ENCODE assay signal across 11 cellular contexts in genomic region chr21:32561476-32561875, GRCh38. TPM values are rescaled to one million over a fixed set of nuclear protein-coding genes. Genes with fewer than 3 reads are reported as not detected.
A peak's percentile ranks its signal among the peaks of the same experiment; 100 is the strongest.
DNase-seq lines count a peak whose midpoint lies in the region; ATAC-seq and TF ChIP-seq lines count a peak whose summit lies in the region.
"Not testable (repeated sequence)": the region's sequence is repeated elsewhere in the genome, so short reads cannot be mapped to it uniquely, and the experiment has no call there.
"Had no signal": no experiment of that assay in that cellular context is flagged by ENCODE, and none has a peak within 500 bp of the region (broad histone marks: within the 10 kb centered on the region; RNA-seq: fewer than 3 reads in every experiment).

No MANE protein-coding gene starts in this region.

- ATAC-seq in GM23338 (peak; percentile 73), WTC11 (peak; percentile 27)
- ATAC-seq in thoracic aorta (ENCODE audit: insufficient number of reproducible peaks, low FRiP score, low read depth): not testable (repeated sequence)

- peak overlapping the region; percentile 33 for H3K4me2 ChIP-seq in GM23338

- H3K27ac ChIP-seq in GM23338 (ENCODE audit: low read depth): peak overlapping the region; percentile 86
- H3K27ac ChIP-seq in HUES6 (ENCODE audit: low read depth, low read length): peak overlapping the region; percentile 86
- H3K27ac ChIP-seq in ascending aorta: peak overlapping the region; percentile 37 to 70
- H3K27ac ChIP-seq in endodermal cell (ENCODE audit: low read depth, low read length): not testable (repeated sequence)
- H3K27ac ChIP-seq in iPS-20b (ENCODE audit: low read length): peak overlapping the region; percentile 92
- H3K27ac ChIP-seq in thoracic aorta: peak overlapping the region; percentile 62 to 82
- peak overlapping the region; percentile 53 for H3K27ac ChIP-seq in vagina

- H3K36me3 Mint-ChIP-seq in GM23338 (ENCODE audit: low read depth) (peaks cover 24% of the 10 kb centered on the region), WTC11 (peaks cover 25% of the 10 kb centered on the region)
- H3K36me3 Mint-ChIP-seq in endodermal cell (ENCODE audit: low read depth): not testable (repeated sequence)

- peak overlapping the region; percentile 16 for H3K4me3 ChIP-seq in GM23338
- peak overlapping the region; percentile 27 for H3K4me3 ChIP-seq in HUES6 (ENCODE audit: low read depth, low read length)
- H3K4me3 ChIP-seq in ascending aorta; endodermal cell (ENCODE audit: low read length); thoracic aorta; vagina: not testable (repeated sequence)
- H3K4me3 ChIP-seq in iPS-20b (ENCODE audit: low read length): peak overlapping the region; percentile 45; the same call in 1 of the 2 replicates

- H3K27ac Mint-ChIP-seq in GM23338: peak overlapping the region; percentile 86
- H3K27ac Mint-ChIP-seq in WTC11: peak overlapping the region; percentile 94
- peak overlapping the region; percentile 53 for H3K27ac Mint-ChIP-seq in endodermal cell

- H4K20me1 ChIP-seq in GM23338 (replicated peaks; ENCODE audit: insufficient read depth): not testable (repeated sequence)

- intact Hi-C loops in ascending aorta (cut with DNase I); vagina (cut with DNase I): not testable (repeated sequence)

- H3K79me2 ChIP-seq in GM23338 (replicated peaks; ENCODE audit: insufficient read depth): not testable (repeated sequence)

- H3K9me2 ChIP-seq in GM23338 (ENCODE audit: insufficient read depth): not testable (repeated sequence)

- H3K4me3 Mint-ChIP-seq in GM23338: peak overlapping the region; percentile 44
- peak overlapping the region; percentile 14 for H3K4me3 Mint-ChIP-seq in WTC11
- H3K4me3 Mint-ChIP-seq in endodermal cell: not testable (repeated sequence)

- WGBS in endodermal cell (ENCODE audit: insufficient coverage in 1 of 2, insufficient read length in 1 of 2), 2 experiments: 0% methylated on average over 1 of the region's 1 CpG; no CpG with 5 or more reads in 1 of the 2 experiments

- H3K27me3 ChIP-seq in GM23338 (ENCODE audit: insufficient read depth); HUES6 (ENCODE audit: control insufficient read depth, insufficient read depth, low read length); ascending aorta; endodermal cell (ENCODE audit: control insufficient read depth, insufficient read depth, low read length, poor library complexity, severe bottlenecking); iPS-20b (ENCODE audit: insufficient read depth, low read length); thoracic aorta (replicated peaks; ENCODE audit: insufficient read depth); vagina: not testable (repeated sequence)

- peak overlapping the region; percentile 57 for H3K9ac ChIP-seq in HUES6 (ENCODE audit: low read length)
- H3K9ac ChIP-seq in endodermal cell (ENCODE audit: extremely low read depth, low read length, poor library complexity, severe bottlenecking): not testable (repeated sequence)
- H3K9ac ChIP-seq in iPS-20b (ENCODE audit: low read depth, low read length): peak overlapping the region; percentile 74; the same call in 1 of the 2 replicates

- TF ChIP-seq POLR2A in vagina (IDR thresholded peaks at IDR 0.05): not testable (repeated sequence)

- peak; percentile 55 for DNase-seq in GM23338 (ENCODE audit: low spot score)
- not testable (repeated sequence) for DNase-seq in WTC11 (ENCODE audit: low spot score); ascending aorta (ENCODE audit: low spot score in 2 of 2); endodermal cell; thoracic aorta (ENCODE audit: low spot score); vagina (ENCODE audit: extremely low spot score in 2 of 2)

- H3K27me3 Mint-ChIP-seq in GM23338 (ENCODE audit: insufficient read depth, low read depth, poor library complexity); WTC11 (ENCODE audit: low read depth); endodermal cell (ENCODE audit: insufficient read depth): not testable (repeated sequence)

- H3K36me3 ChIP-seq in GM23338 (ENCODE audit: insufficient read depth); HUES6 (ENCODE audit: control insufficient read depth, insufficient read depth, low read length); ascending aorta; endodermal cell (ENCODE audit: control insufficient read depth, insufficient read depth, low read length); iPS-20b (ENCODE audit: insufficient read depth, low read depth, low read length); thoracic aorta; vagina: not testable (repeated sequence)

- peaks cover 21% of the 10 kb centered on the region for H3K4me1 ChIP-seq in GM23338 (ENCODE audit: insufficient read depth)
- peaks cover 36% of the 10 kb centered on the region for H3K4me1 ChIP-seq in HUES6 (ENCODE audit: control insufficient read depth, insufficient read depth, low read length)
- not testable (repeated sequence) for H3K4me1 ChIP-seq in ascending aorta; endodermal cell (ENCODE audit: control insufficient read depth, insufficient read depth, low read length); vagina
- peaks cover 23% of the 10 kb centered on the region; the same call in 1 of the 2 replicates for H3K4me1 ChIP-seq in iPS-20b (ENCODE audit: insufficient read depth, low read length)
- peaks cover 6 to 31% of the 10 kb centered on the region in 2 donors for H3K4me1 ChIP-seq in thoracic aorta (ENCODE audit: control insufficient read depth in 1 of 2, low read depth in 2 of 2)

- H3F3A ChIP-seq in GM23338 (replicated peaks; ENCODE audit: low read depth): not testable (repeated sequence)

- CTCF ChIA-PET in WTC11 (lab: Charles Lee): interaction anchor here (0.7 to 3.9 kb wide), 17 partner anchors 8 to 255 kb away, joined by 3 to 50 read pairs (median 4); partner anchors contain the start of gene URB1

- TF ChIP-seq CTCF in GM23338 (conservative IDR thresholded peaks at IDR 0.05; ENCODE audit: low read depth in 2 of 2); WTC11 (IDR thresholded peaks at IDR 0.05); ascending aorta (IDR thresholded peaks at IDR 0.05); endodermal cell (conservative IDR thresholded peaks at IDR 0.05); thoracic aorta (IDR thresholded peaks at IDR 0.05); vagina (IDR thresholded peaks at IDR 0.05): not testable (repeated sequence)

- POLR2A ChIA-PET in WTC11 (lab: Charles Lee): not testable (repeated sequence)

- peaks cover 24% of the 10 kb centered on the region for H3K9me3 Mint-ChIP-seq in GM23338
- H3K9me3 Mint-ChIP-seq in WTC11: peaks cover 28% of the 10 kb centered on the region
- H3K9me3 Mint-ChIP-seq in endodermal cell: peaks cover 15% of the 10 kb centered on the region

- H3K9me3 ChIP-seq in HUES6 (ENCODE audit: control insufficient read depth, insufficient read depth, low read depth, low read length); ascending aorta; thoracic aorta; vagina: not testable (repeated sequence)
- peaks cover 13% of the 10 kb centered on the region for H3K9me3 ChIP-seq in endodermal cell (ENCODE audit: control insufficient read depth, low read length)
- peaks cover 14% of the 10 kb centered on the region; the same call in 1 of the 2 replicates for H3K9me3 ChIP-seq in iPS-20b (ENCODE audit: insufficient read depth, low read depth, low read length)

- peaks cover 33% of the 10 kb centered on the region for H3K4me1 Mint-ChIP-seq in GM23338
- peaks cover 52% of the 10 kb centered on the region for H3K4me1 Mint-ChIP-seq in WTC11
- peaks cover 19% of the 10 kb centered on the region for H3K4me1 Mint-ChIP-seq in endodermal cell

- H2AFZ ChIP-seq in GM23338: not testable (repeated sequence)

TF ChIP-seq in WTC11, 78 proteins besides CTCF, POLR2A, EP300 and RAD21:
- TF ChIP-seq TEAD1 (CRISPR knock-in tag; IDR thresholded peaks at IDR 0.05): peak; percentile 66; the same call in 1 of the 2 replicates

RNA-seq across cellular contexts. Expression of gene TCP10L, which starts 23.8 kb away (rescaled TPM):
- 0.10 and 0.12 TPM in 2 replicates for total RNA-seq in GM23338 (2014; rRNA removed; shearing (Covaris generic))
- polyA plus RNA-seq in GM23338 (2016; fragmentation: Nextera tagmentation; extraction: Ambion mirVana): 0.65 and 1.5 TPM in 2 replicates
- total RNA-seq in WTC11 (2021): 1.2 to 1.6 TPM (median 1.4 TPM) in 3 replicates
- total RNA-seq in ascending aorta: 3.9 TPM
- total RNA-seq in endodermal cell: 1 to 10 TPM in 1 of 2 donors, under 1 TPM in 1; 0.95 to 1.4 TPM
- polyA plus RNA-seq in endodermal cell (2013, experiment 1 of 2): 3.6 TPM
- polyA plus RNA-seq in endodermal cell (2013, experiment 2 of 2): 2.6 TPM
- 1 to 10 TPM in 1 of 2 donors, not detected in 1; 2.8 TPM for total RNA-seq in thoracic aorta
- not detected for total RNA-seq in vagina
- total RNA-seq: Caco-2; CD8-positive, alpha-beta T cell; H4 had no signal

RNA-seq across cellular contexts. Expression of gene CFAP298, which starts 50.7 kb away (rescaled TPM):
- total RNA-seq in GM23338 (2014; rRNA removed; shearing (Covaris generic)): 37.8 and 46.6 TPM in 2 replicates
- 152 and 157 TPM in 2 replicates for polyA plus RNA-seq in GM23338 (2016; fragmentation: Nextera tagmentation; extraction: Ambion mirVana)
- total RNA-seq in WTC11 (2021): 80.3 to 98.1 TPM (median 85.1 TPM) in 3 replicates
- total RNA-seq in ascending aorta: 18.3 TPM
- total RNA-seq in endodermal cell: 10 to 100 TPM; 57.3 to 62.2 TPM
- 52.9 TPM for polyA plus RNA-seq in endodermal cell (2013, experiment 1 of 2)
- polyA plus RNA-seq in endodermal cell (2013, experiment 2 of 2): 55.5 TPM
- 10 to 100 TPM; 22.7 to 31.4 TPM for total RNA-seq in thoracic aorta
- total RNA-seq in vagina: 22.1 TPM
